In the genomic region with DNA sequence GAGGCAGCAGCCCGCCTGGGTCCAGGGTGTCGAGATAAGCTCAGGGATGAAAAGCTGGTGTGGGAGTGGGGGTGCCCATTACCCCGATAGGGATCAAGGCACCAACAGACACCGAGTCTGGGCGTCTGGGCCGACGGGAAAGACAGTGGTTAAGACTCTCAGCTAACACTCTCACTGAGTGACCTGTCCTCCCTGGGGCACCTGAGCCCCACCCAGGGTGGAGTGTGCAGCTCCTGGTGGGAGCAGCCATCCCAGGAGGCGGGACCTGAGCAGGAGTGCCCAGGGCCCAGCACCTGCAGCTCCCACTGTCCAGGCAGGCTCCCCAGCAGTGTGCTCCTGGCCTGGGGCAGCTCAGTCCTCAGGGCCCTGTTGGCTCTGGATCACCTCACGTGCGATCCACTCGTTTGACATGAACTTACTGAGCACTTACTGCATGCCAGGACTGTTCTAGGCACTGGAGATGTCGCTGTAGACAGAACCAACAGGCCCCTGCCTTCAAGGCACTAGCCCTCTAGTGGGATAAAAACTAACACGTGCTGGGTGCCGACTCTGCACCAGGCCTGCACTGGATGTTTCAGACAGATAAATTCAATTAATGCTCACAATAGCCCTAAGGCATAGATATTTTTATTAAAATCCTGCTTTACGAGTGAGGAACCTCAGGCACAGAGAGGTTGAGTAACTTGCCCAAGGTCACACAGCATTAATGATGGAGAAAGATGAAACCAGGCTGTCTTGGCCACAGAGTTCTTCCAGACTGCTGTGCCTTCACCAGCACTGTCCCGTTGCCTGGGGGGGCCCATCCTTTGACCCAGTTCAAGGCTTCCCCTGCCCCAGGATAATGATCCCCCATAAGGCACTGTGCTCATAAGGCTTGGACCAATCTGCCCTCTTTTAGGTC, we compare ENCODE assay signal across 19 cellular contexts. TPM values are rescaled to one million over a fixed set of nuclear protein-coding genes. Genes with fewer than 3 reads are reported as not detected.
DNase-seq lines count a peak whose midpoint lies in the region; ATAC-seq, FAIRE-seq and TF ChIP-seq lines count a peak whose summit lies in the region.
"Had no signal": no experiment of that assay in that cellular context is flagged by ENCODE, and none has a peak within 500 bp of the region (broad histone marks: within the 10 kb centered on the region; RNA-seq: fewer than 3 reads in every experiment).

No MANE protein-coding gene starts in this region.

- peak; percentile 19 for DNase-seq in HT-29 (ENCODE audit: low spot score)
- no peak for DNase-seq in keratinocyte (ENCODE audit: low read depth, low spot score)
- DNase-seq in spleen = peak; percentile 58
- DNase-seq in CD8-positive, alpha-beta T cell = no peak
- no peak for DNase-seq in NAMALWA (ENCODE audit: low spot score)
- no peak for DNase-seq in activated CD4-positive, alpha-beta T cell treated with anti-CD3 and anti-CD28 coated beads, Interleukin-2, amount 50 U/mL, for 4 hours
- DNase-seq in NCI-H2081 (lab: John Stamatoyannopoulos, UW) = no peak
- DNase-seq: ACHN; CD4-positive, CD25-positive, alpha-beta regulatory T cell; DND-41; GDM1; MG63; NCI-H1930; NCI-H524; RPMI8226; SJCRH30 had no signal

- intact Hi-C loops in dendritic cell treated with granulocyte-macrophage colony-stimulating factor and Interleukin-4, amounts not matched to agents 40 ng/mL and 50 ng/mL, for 4 days (cut with micrococcal nuclease) = no loop called here
- intact Hi-C loops in spleen (cut with DNase I; ENCODE audit: low total_unique reads) = no loop called here
- intact Hi-C loops in CD8-positive, alpha-beta T cell (cut with DNase I, micrococcal nuclease) = no loop called here

- no peak for ATAC-seq in CD8-positive, alpha-beta T cell
- ATAC-seq: GM23338 had no signal

- H3K4me1 ChIP-seq in keratinocyte (ENCODE audit: control insufficient read depth, extremely low read depth, insufficient read depth, low read length) (peaks cover 19% of the 10 kb centered on the region), spleen (peaks cover 0 to 23% (median 10%) of the 10 kb centered on the region in 6 donors)
- H3K4me1 ChIP-seq in CD8-positive, alpha-beta T cell (ENCODE audit: insufficient read depth, low read length) = no peaks in the 10 kb centered on the region
- H3K4me1 ChIP-seq: SJCRH30 had no signal

- H3K36me3 ChIP-seq in keratinocyte (ENCODE audit: control insufficient read depth in 2 of 2, extremely low read depth in 1 of 2, insufficient read depth in 2 of 2, low read length in 2 of 2) (no peaks in the 10 kb centered on the region), spleen (no peaks in the 10 kb centered on the region)
- H3K36me3 ChIP-seq in CD8-positive, alpha-beta T cell (ENCODE audit: insufficient read depth, low read length) = no peaks in the 10 kb centered on the region
- H3K36me3 ChIP-seq: MG63, SJCRH30 had no signal

- H3K4me3 ChIP-seq in keratinocyte (ENCODE audit: control insufficient read depth in 2 of 3, extremely low read depth in 1 of 3, insufficient read depth in 2 of 3, low read depth in 1 of 3, low read length in 3 of 3) (no peak overlapping the region), spleen (no peak overlapping the region)
- H3K4me3 ChIP-seq in CD8-positive, alpha-beta T cell (ENCODE audit: low read depth, low read length) = no peak overlapping the region
- H3K4me3 ChIP-seq: GM23338, MG63, SJCRH30 had no signal

- H3K9ac ChIP-seq in keratinocyte (ENCODE audit: control insufficient read depth, extremely low read depth, insufficient read depth, low read length) = no peak overlapping the region

- H3K4me2 ChIP-seq in keratinocyte (ENCODE audit: control insufficient read depth, extremely low read depth, insufficient read depth, low read depth, low read length) = no peak overlapping the region
- H3K4me2 ChIP-seq: GM23338 had no signal

- peaks cover 36% of the 10 kb centered on the region for H3K4me1 Mint-ChIP-seq in dendritic cell treated with granulocyte-macrophage colony-stimulating factor and Interleukin-4, amounts not matched to agents 40 ng/mL and 50 ng/mL, for 4 days (ENCODE audit: low read depth)
- no peaks in the 10 kb centered on the region for H3K4me1 Mint-ChIP-seq in CD8-positive, alpha-beta T cell (ENCODE audit: low read depth)

- H3K9me3 ChIP-seq in keratinocyte (ENCODE audit: control insufficient read depth, low read depth, low read length) = no peaks in the 10 kb centered on the region
- peaks cover 0 to 10% (median 6%) of the 10 kb centered on the region in 8 donors for H3K9me3 ChIP-seq in spleen
- no peaks in the 10 kb centered on the region for H3K9me3 ChIP-seq in CD8-positive, alpha-beta T cell (ENCODE audit: low read length)
- H3K9me3 ChIP-seq: MG63 had no signal

- H3K4me3 Mint-ChIP-seq in dendritic cell treated with granulocyte-macrophage colony-stimulating factor and Interleukin-4, amounts not matched to agents 40 ng/mL and 50 ng/mL, for 4 days = no peak overlapping the region
- no peak overlapping the region for H3K4me3 Mint-ChIP-seq in CD8-positive, alpha-beta T cell
- H3K4me3 Mint-ChIP-seq: CD4-positive, CD25-positive, alpha-beta regulatory T cell; GM23338 had no signal

- H3K9me3 Mint-ChIP-seq in dendritic cell treated with granulocyte-macrophage colony-stimulating factor and Interleukin-4, amounts not matched to agents 40 ng/mL and 50 ng/mL, for 4 days = peaks cover 12% of the 10 kb centered on the region
- no peaks in the 10 kb centered on the region for H3K9me3 Mint-ChIP-seq in CD8-positive, alpha-beta T cell

- no peak for TF ChIP-seq POLR2A in spleen (IDR thresholded peaks at IDR 0.05)

- H3K79me2 ChIP-seq in keratinocyte (ENCODE audit: control insufficient read depth, insufficient read depth, low read length) = no peaks in the 10 kb centered on the region

- H3K9me1 ChIP-seq in keratinocyte (ENCODE audit: control insufficient read depth, extremely low read depth, insufficient read depth, low read length) = no peaks in the 10 kb centered on the region

- H3K27ac ChIP-seq in keratinocyte (ENCODE audit: control insufficient read depth, insufficient read depth, low read length) (no peak overlapping the region), spleen (no peak overlapping the region)
- H3K27ac ChIP-seq in CD8-positive, alpha-beta T cell (ENCODE audit: low read depth, low read length) = no peak overlapping the region
- H3K27ac ChIP-seq: SJCRH30 had no signal

- no peaks in the 10 kb centered on the region for H4K20me1 ChIP-seq in keratinocyte (ENCODE audit: control insufficient read depth, extremely low read depth, insufficient read depth, low read length)

- peaks cover 6% of the 10 kb centered on the region for H3K36me3 Mint-ChIP-seq in dendritic cell treated with granulocyte-macrophage colony-stimulating factor and Interleukin-4, amounts not matched to agents 40 ng/mL and 50 ng/mL, for 4 days (ENCODE audit: low read depth)
- H3K36me3 Mint-ChIP-seq in CD8-positive, alpha-beta T cell = no peaks in the 10 kb centered on the region
- H3K36me3 Mint-ChIP-seq: CD4-positive, CD25-positive, alpha-beta regulatory T cell had no signal

- WGBS in spleen, 5 donors = 81 to 89% (median 87%) methylated on average over 9 to 16 of the region's 16 CpGs

- peak overlapping the region; percentile 31 for H3K27ac Mint-ChIP-seq in dendritic cell treated with granulocyte-macrophage colony-stimulating factor and Interleukin-4, amounts not matched to agents 40 ng/mL and 50 ng/mL, for 4 days
- H3K27ac Mint-ChIP-seq in CD8-positive, alpha-beta T cell = no peak overlapping the region
- H3K27ac Mint-ChIP-seq: CD4-positive, CD25-positive, alpha-beta regulatory T cell; GM23338 had no signal

- H3K27me3 ChIP-seq in keratinocyte (ENCODE audit: control insufficient read depth, extremely low read depth, insufficient read depth, low read length) (peaks cover 24% of the 10 kb centered on the region), spleen (replicated peaks in 1 of 7) (peaks cover 0 to 53% (median 33%) of the 10 kb centered on the region in 7 donors)
- no peaks in the 10 kb centered on the region for H3K27me3 ChIP-seq in CD8-positive, alpha-beta T cell (ENCODE audit: insufficient read depth, low read length)
- H3K27me3 ChIP-seq: MG63 had no signal

- CTCF ChIA-PET in CD8-positive, alpha-beta T cell (lab: Charles Lee) = no interaction called here

- TF ChIP-seq CTCF in keratinocyte (optimal IDR thresholded peaks at IDR 0.05 in 1 of 3, IDR thresholded peaks at IDR 0.05 in 1 of 3, conservative IDR thresholded peaks at IDR 0.05 in 1 of 3; ENCODE audit: extremely low read depth in 1 of 3, insufficient read depth in 2 of 3, low read length in 3 of 3) (no peak), spleen (IDR thresholded peaks at IDR 0.05 in 8 of 11, conservative IDR thresholded peaks at IDR 0.05 in 3 of 11) (no peak)
- TF ChIP-seq CTCF in CD8-positive, alpha-beta T cell (IDR thresholded peaks at IDR 0.05) = no peak

- POLR2A ChIA-PET in CD8-positive, alpha-beta T cell (lab: Charles Lee) = no interaction called here

- H3K27me3 Mint-ChIP-seq in dendritic cell treated with granulocyte-macrophage colony-stimulating factor and Interleukin-4, amounts not matched to agents 40 ng/mL and 50 ng/mL, for 4 days = peaks cover 68% of the 10 kb centered on the region
- peaks cover 4% of the 10 kb centered on the region for H3K27me3 Mint-ChIP-seq in CD8-positive, alpha-beta T cell (ENCODE audit: low read depth)

- peak; percentile 46 for FAIRE-seq in keratinocyte (lab: Jason Lieb, UNC)

- no peak overlapping the region for H2AFZ ChIP-seq in keratinocyte (ENCODE audit: control insufficient read depth, low read length)
- H2AFZ ChIP-seq: GM23338 had no signal

- dilution Hi-C loops in keratinocyte (cut with MboI; ENCODE audit: extremely low pct_ligation_motif_present, low sequenced_read_pairs) = no loop called here

RNA-seq across cellular contexts. Expression of gene EVPLL, which starts 1.9 kb away (rescaled TPM):
- 0.13 and 0.52 TPM in 2 replicates for total RNA-seq in HT-29 (2014; rRNA removed; shearing (Covaris generic))
- polyA plus RNA-seq in keratinocyte (0.31 to 1.7 TPM in 2 of 3 replicates, not detected in the other), spleen (not detected)
- polyA plus RNA-seq in keratinocyte (2011; ENCODE audit: low read depth) = 0.90 TPM
- polyA plus RNA-seq in keratinocyte (2011; cell fraction: cytosol; rRNA removed) = 0.06 TPM in 1 of 2 replicates, not detected in the other
- polyA plus RNA-seq in keratinocyte (2011; cell fraction: nucleus; rRNA removed) = 0.27 and 1.00 TPM in 2 replicates
- polyA plus RNA-seq in keratinocyte (2012; ENCODE audit: low replicate concordance) = 1.4 TPM in 1 of 2 replicates, not detected in the other
- not detected in 3 replicates for polyA minus RNA-seq in keratinocyte
- polyA minus RNA-seq in keratinocyte (2011; cell fraction: cytosol; rRNA and poly(A)+ RNA removed) = not detected
- not detected in 2 replicates for polyA minus RNA-seq in keratinocyte (2011; cell fraction: nucleus; rRNA and poly(A)+ RNA removed)
- not detected for total RNA-seq in spleen
- total RNA-seq in CD8-positive, alpha-beta T cell = not detected
- total RNA-seq: CD4-positive, CD25-positive, alpha-beta regulatory T cell; OCI-LY7; SJCRH30 had no signal

RNA-seq across cellular contexts. Expression of gene SHMT1, which starts 16.1 kb away (rescaled TPM):
- 62.7 and 62.9 TPM in 2 replicates for total RNA-seq in HT-29 (2014; rRNA removed; shearing (Covaris generic))
- polyA plus RNA-seq in keratinocyte = 11.7 to 15.7 TPM (median 14.6 TPM) in 3 replicates
- 2.2 TPM for polyA plus RNA-seq in keratinocyte (2011; ENCODE audit: low read depth)
- 8.4 and 10.4 TPM in 2 replicates for polyA plus RNA-seq in keratinocyte (2011; cell fraction: cytosol; rRNA removed)
- polyA plus RNA-seq in keratinocyte (2011; cell fraction: nucleus; rRNA removed) = 11.0 and 14.0 TPM in 2 replicates
- 2.6 and 13.7 TPM in 2 replicates for polyA plus RNA-seq in keratinocyte (2012; ENCODE audit: low replicate concordance)
- polyA minus RNA-seq in keratinocyte = 10.2 to 18.0 TPM (median 14.4 TPM) in 3 replicates
- polyA minus RNA-seq in keratinocyte (2011; cell fraction: cytosol; rRNA and poly(A)+ RNA removed) = 13.2 TPM
- polyA minus RNA-seq in keratinocyte (2011; cell fraction: nucleus; rRNA and poly(A)+ RNA removed) = 6.6 and 7.6 TPM in 2 replicates
- 10 to 100 TPM; 28.4 to 68.7 (median 47.8) TPM for total RNA-seq in spleen
- polyA plus RNA-seq in spleen = 10 to 100 TPM in 2 of 3 donors, 1 to 10 TPM in 1; 9.1 to 26.2 (median 18.1) TPM
- total RNA-seq in CD8-positive, alpha-beta T cell = 1 to 10 TPM; 5.7 to 6.1 TPM

Comparison
In these comparisons a context has a peak if more than half of its experiments do, and no peak if none do; other contexts are left out.
1. DNase-seq: peak in HT-29 (single experiment) and spleen (single experiment); none in keratinocyte (single experiment), CD8-positive, alpha-beta T cell (0 of 7), NAMALWA (single experiment), activated CD4-positive, alpha-beta T cell treated with anti-CD3 and anti-CD28 coated beads, Interleukin-2, amount 50 U/mL, for 4 hours (0 of 2) and NCI-H2081 (0 of 2).